1 cellular context compared by ENCODE assay signal in the genomic region with DNA sequence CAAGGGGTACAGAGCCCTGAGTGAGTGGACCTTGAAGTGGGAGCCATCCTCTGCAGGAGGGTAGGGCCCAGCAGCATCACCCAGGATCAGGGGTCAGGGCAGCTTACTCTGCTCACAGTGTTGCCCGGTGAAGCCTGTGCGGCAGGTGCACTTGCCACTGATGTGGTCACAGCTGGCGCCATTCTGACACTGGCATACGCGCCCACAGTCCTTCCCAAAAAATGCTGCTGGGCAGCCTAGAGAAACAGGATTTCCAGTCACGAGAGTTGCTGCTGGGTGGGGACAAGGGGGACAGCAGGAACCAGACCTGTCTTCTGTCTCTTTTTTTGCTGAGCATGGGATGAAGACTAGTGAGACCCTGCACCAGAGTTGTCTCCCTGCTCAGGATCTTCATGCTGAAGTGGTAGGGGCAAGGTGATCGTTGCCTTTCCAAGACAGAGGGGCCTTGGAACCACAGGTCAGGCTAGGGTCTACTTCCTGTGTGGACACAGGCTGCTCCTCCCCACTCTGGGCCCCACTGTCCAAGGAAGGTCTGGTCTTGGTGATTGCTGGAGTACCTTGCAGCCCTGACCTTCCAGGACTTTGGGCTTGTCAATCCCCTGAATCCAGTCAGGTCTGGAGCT.
TF ChIP-seq lines count a peak whose summit lies in the region.

No MANE protein-coding gene starts in this region.

TF ChIP-seq in H1, 55 proteins besides CTCF, POLR2A, EP300 and RAD21:
- TF ChIP-seq NANOG (IDR thresholded peaks at IDR 0.05; ENCODE audit: insufficient read depth, low read depth, low read length, poor library complexity, severe bottlenecking) (no peak), CTBP2 (IDR thresholded peaks at IDR 0.05; ENCODE audit: borderline replicate concordance, insufficient read depth, insufficient read length, low read length) (no peak), CHD1 (IDR thresholded peaks at IDR 0.05; ENCODE audit: low read depth, low read length) (no peak), SP4 (IDR thresholded peaks at IDR 0.05; ENCODE audit: low read length) (no peak), CREB1 (IDR thresholded peaks at IDR 0.05) (no peak), SIX5 (IDR thresholded peaks at IDR 0.05; ENCODE audit: low read depth, low read length) (no peak), SRF (IDR thresholded peaks at IDR 0.05; ENCODE audit: low read depth, low read length) (no peak), CBX8 (IDR thresholded peaks at IDR 0.05; ENCODE audit: borderline replicate concordance, low read depth, low read length) (no peak), GABPA (IDR thresholded peaks at IDR 0.05; ENCODE audit: borderline replicate concordance, insufficient read depth, low read length) (no peak), SAP30 (IDR thresholded peaks at IDR 0.05; ENCODE audit: insufficient read depth, insufficient replicate concordance, low read length) (no peak), JUND (IDR thresholded peaks at IDR 0.05; ENCODE audit: low read length) (no peak), SP1 (IDR thresholded peaks at IDR 0.05; ENCODE audit: low read depth, low read length) (no peak), RNF2 (IDR thresholded peaks at IDR 0.05; ENCODE audit: borderline replicate concordance, low read depth, low read length, missing control alignments, poor library complexity, severe bottlenecking) (no peak), SP2 (IDR thresholded peaks at IDR 0.05; ENCODE audit: low read length) (no peak)
- TF ChIP-seq, protein P1, sequence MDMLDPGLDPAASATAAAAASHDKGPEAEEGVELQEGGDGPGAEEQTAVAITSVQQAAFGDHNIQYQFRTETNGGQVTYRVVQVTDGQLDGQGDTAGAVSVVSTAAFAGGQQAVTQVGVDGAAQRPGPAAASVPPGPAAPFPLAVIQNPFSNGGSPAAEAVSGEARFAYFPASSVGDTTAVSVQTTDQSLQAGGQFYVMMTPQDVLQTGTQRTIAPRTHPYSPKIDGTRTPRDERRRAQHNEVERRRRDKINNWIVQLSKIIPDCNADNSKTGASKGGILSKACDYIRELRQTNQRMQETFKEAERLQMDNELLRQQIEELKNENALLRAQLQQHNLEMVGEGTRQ (IDR thresholded peaks at IDR 0.05; ENCODE audit: low read length): no peak
- TF ChIP-seq, protein P2, sequence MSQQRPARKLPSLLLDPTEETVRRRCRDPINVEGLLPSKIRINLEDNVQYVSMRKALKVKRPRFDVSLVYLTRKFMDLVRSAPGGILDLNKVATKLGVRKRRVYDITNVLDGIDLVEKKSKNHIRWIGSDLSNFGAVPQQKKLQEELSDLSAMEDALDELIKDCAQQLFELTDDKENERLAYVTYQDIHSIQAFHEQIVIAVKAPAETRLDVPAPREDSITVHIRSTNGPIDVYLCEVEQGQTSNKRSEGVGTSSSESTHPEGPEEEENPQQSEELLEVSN (IDR thresholded peaks at IDR 0.05): no peak
- TF ChIP-seq, protein P3, sequence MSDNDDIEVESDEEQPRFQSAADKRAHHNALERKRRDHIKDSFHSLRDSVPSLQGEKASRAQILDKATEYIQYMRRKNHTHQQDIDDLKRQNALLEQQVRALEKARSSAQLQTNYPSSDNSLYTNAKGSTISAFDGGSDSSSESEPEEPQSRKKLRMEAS (IDR thresholded peaks at IDR 0.05): no peak
TF ChIP-seq in H1: peak in this region for 0.
